19 cellular contexts compared by ENCODE assay signal in genomic region chr10:5091196-5091595, GRCh38. TPM values are rescaled to one million over a fixed set of nuclear protein-coding genes. Genes with fewer than 3 reads are reported as not detected.
DNase-seq lines count a peak whose midpoint lies in the region; TF ChIP-seq lines count a peak whose summit lies in the region.
"Had no signal": no experiment of that assay in that cellular context is flagged by ENCODE, and none has a peak within 500 bp of the region (broad histone marks: within the 10 kb centered on the region; RNA-seq: fewer than 3 reads in every experiment).

No MANE protein-coding gene starts in this region.

- H3K36me3 Mint-ChIP-seq in Calu3 (ENCODE audit: insufficient read depth, unreplicated experiment), result peaks cover 26% of the 10 kb centered on the region
- H3K36me3 Mint-ChIP-seq: CD4-positive, CD25-positive, alpha-beta regulatory T cell; CD8-positive, alpha-beta T cell had no signal

- H3K4me3 ChIP-seq in epithelial cell of esophagus (ENCODE audit: low read length), result no peak overlapping the region
- H3K4me3 ChIP-seq: BLaER1, GM12878, GM23338 had no signal

- BruUV-seq in Calu3 (replicated peaks; lab: Mats Ljungman, UMichigan), result no TSS peak

- intact Hi-C loops in Calu3 (cut with micrococcal nuclease; ENCODE audit: unreplicated experiment), result loop anchor here (5.0 to 10.0 kb wide), 5 partner anchors 49 to 294 kb away; partner anchors contain the start of gene AKR1C4

- peak overlapping the region; percentile 54 for H3K27ac Mint-ChIP-seq in Calu3 (ENCODE audit: unreplicated experiment)
- H3K27ac Mint-ChIP-seq: B cell; CD4-positive, CD25-positive, alpha-beta regulatory T cell; CD8-positive, alpha-beta T cell; GM23338; H9 had no signal

- peaks cover 37% of the 10 kb centered on the region for H3K4me1 Mint-ChIP-seq in Calu3 (ENCODE audit: low read depth, unreplicated experiment)
- H3K4me1 Mint-ChIP-seq: B cell had no signal

- H3K27ac ChIP-seq in 22Rv1, result peak overlapping the region; percentile 71
- H3K27ac ChIP-seq: BLaER1, C4-2B had no signal

- H3K27me3 Mint-ChIP-seq in Calu3 (ENCODE audit: unreplicated experiment), result no peaks in the 10 kb centered on the region

- CTCF ChIA-PET in Calu3 (lab: Charles Lee), result no interaction called here

- no peak overlapping the region for H3K4me3 Mint-ChIP-seq in Calu3 (ENCODE audit: low read depth, unreplicated experiment)
- H3K4me3 Mint-ChIP-seq: B cell; CD4-positive, CD25-positive, alpha-beta regulatory T cell; CD8-positive, alpha-beta T cell; GM23338; H9 had no signal

- peaks cover 3% of the 10 kb centered on the region for H3K9me3 Mint-ChIP-seq in Calu3 (ENCODE audit: low read depth, unreplicated experiment)
- H3K9me3 Mint-ChIP-seq: GM23338 had no signal

- DNase-seq in Calu3 (no peak), epithelial cell of esophagus (ENCODE audit: low read depth) (peak; percentile 58), NOMO-1 (lab: John Stamatoyannopoulos, UW; ENCODE audit: unreplicated experiment in 2 of 2) (no peak), NCI-H774 (lab: John Stamatoyannopoulos, UW) (no peak), NCI-H1694 treated with DMSO at 0.1 percent for 48 hours (lab: John Stamatoyannopoulos, UW) (no peak)
- DNase-seq: Caco-2; CD4-positive, CD25-positive, alpha-beta regulatory T cell; CD8-positive, alpha-beta T cell; DMS 273 treated with DMSO at 0.1 percent for 48 hours; DMS79; EL; GDM1; H9 had no signal

- TF ChIP-seq CTCF in 22Rv1 (IDR thresholded peaks at IDR 0.05) (no peak), Calu3 (IDR thresholded peaks at IDR 0.05; ENCODE audit: unreplicated experiment) (no peak), epithelial cell of esophagus (IDR thresholded peaks at IDR 0.05; ENCODE audit: insufficient read depth, low read depth, low read length, missing control alignments) (no peak)

RNA-seq across cellular contexts. Expression of gene AKR1C3, which starts 3.0 kb away (rescaled TPM):
- 177 and 181 TPM in 2 replicates for total RNA-seq in Calu3 (2022)
